Comparison of ENCODE assay signal across 10 cellular contexts in the genomic region with DNA sequence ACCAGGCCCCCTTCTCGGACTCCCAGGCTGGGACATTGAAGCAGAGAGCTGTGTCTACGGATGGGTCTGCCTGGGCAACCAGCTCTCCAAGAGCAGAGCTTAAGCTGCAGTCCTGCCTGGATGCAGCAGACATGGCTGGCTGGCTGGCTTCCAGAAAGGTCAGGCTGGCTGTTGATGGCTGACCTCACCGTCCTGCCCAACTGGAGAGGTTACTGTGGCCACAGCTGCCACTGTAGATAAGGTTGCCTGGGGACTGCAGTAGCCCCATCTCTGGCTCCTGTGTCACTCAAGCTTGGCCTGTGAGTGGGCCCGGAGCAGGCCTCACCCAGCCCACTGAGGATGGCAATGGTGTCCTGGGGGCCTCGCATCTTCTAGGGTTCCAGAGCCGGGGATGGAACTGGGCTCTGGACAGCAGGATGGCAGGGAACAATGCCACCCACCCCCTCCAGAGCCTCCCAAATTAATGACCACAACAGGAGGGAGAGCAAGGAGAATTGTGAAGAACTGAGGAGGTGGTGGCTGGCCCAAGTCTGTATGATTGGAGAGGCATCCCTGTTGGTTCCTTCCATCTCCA. TPM values are rescaled to one million over a fixed set of nuclear protein-coding genes. Genes with fewer than 3 reads are reported as not detected.
DNase-seq lines count a peak whose midpoint lies in the region; ATAC-seq and TF ChIP-seq lines count a peak whose summit lies in the region.
"Had no signal": no experiment of that assay in that cellular context is flagged by ENCODE, and none has a peak within 500 bp of the region (broad histone marks: within the 10 kb centered on the region; RNA-seq: fewer than 3 reads in every experiment).

No MANE protein-coding gene starts in this region.

- TF ChIP-seq CTCF in coronary artery (IDR thresholded peaks at IDR 0.05) (no peak), transverse colon (IDR thresholded peaks at IDR 0.05) (no peak), A673 (conservative IDR thresholded peaks at IDR 0.05; ENCODE audit: low read depth, low read length) (no peak)

- CTCF ChIA-PET in A673 (lab: Charles Lee): no interaction called here

- DNase-seq in DMS 273 (lab: John Stamatoyannopoulos, UW; ENCODE audit: unreplicated experiment) (peak; percentile 43), DMS 273 treated with DMSO at 0.1 percent for 48 hours (lab: John Stamatoyannopoulos, UW) (no peak), coronary artery (ENCODE audit: low spot score) (no peak), transverse colon (no peak), A673 (ENCODE audit: low spot score) (no peak)
- DNase-seq: activated B cell treated with CpG ODN at 0.5 μM for 24 hours had no signal

- TF ChIP-seq EP300 in transverse colon (IDR thresholded peaks at IDR 0.05; ENCODE audit: low read depth): no peak

- H3K4me3 ChIP-seq in coronary artery (no peak overlapping the region), mesodermal cell (ENCODE audit: extremely low read depth, insufficient read depth, low read length, poor library complexity, severe bottlenecking) (no peak overlapping the region), transverse colon (no peak overlapping the region), A673 (ENCODE audit: low read depth, low read length, poor library complexity, severe bottlenecking) (no peak overlapping the region)

- ATAC-seq in HG02759 (IDR thresholded peaks at IDR 0.05; ENCODE audit: unreplicated experiment): no peak
- ATAC-seq in GM18511 (IDR thresholded peaks at IDR 0.05; ENCODE audit: unreplicated experiment): no peak

- peaks cover 37% of the 10 kb centered on the region for H3K4me1 ChIP-seq in mesodermal cell (ENCODE audit: control insufficient read depth, insufficient read depth, low read length, poor library complexity, severe bottlenecking)
- H3K4me1 ChIP-seq in transverse colon: peaks cover 20 to 48% (median 36%) of the 10 kb centered on the region in 4 donors
- H3K4me1 ChIP-seq in A673 (ENCODE audit: insufficient read depth, low read length, poor library complexity, severe bottlenecking): no peaks in the 10 kb centered on the region

- H3K27me3 ChIP-seq in transverse colon: no peaks in the 10 kb centered on the region
- no peaks in the 10 kb centered on the region for H3K27me3 ChIP-seq in A673 (replicated peaks; ENCODE audit: insufficient read depth, low read depth, low read length, poor library complexity)

- peak overlapping the region; percentile 92 to 93 for H3K27ac ChIP-seq in coronary artery
- H3K27ac ChIP-seq in mesodermal cell (ENCODE audit: low read depth, low read length, severe bottlenecking): peak overlapping the region; percentile 87
- peak overlapping the region; percentile 68 to 80 (median 76) for H3K27ac ChIP-seq in transverse colon
- no peak overlapping the region for H3K27ac ChIP-seq in A673 (ENCODE audit: low read depth, low read length, poor library complexity, severe bottlenecking)
- H3K27ac ChIP-seq: 22Rv1 had no signal

- no peaks in the 10 kb centered on the region for H3K36me3 ChIP-seq in mesodermal cell (ENCODE audit: control insufficient read depth, insufficient read depth, low read length)
- no peaks in the 10 kb centered on the region for H3K36me3 ChIP-seq in transverse colon
- no peaks in the 10 kb centered on the region for H3K36me3 ChIP-seq in A673 (ENCODE audit: insufficient read depth, low read length, poor library complexity, severe bottlenecking)

- BruUV-seq in A673 (replicated peaks; lab: Mats Ljungman, UMichigan): no TSS peak

- H3K9me3 ChIP-seq in mesodermal cell (ENCODE audit: control insufficient read depth, low read length) (no peaks in the 10 kb centered on the region), transverse colon (no peaks in the 10 kb centered on the region), A673 (ENCODE audit: low read depth, low read length, poor library complexity, severe bottlenecking) (no peaks in the 10 kb centered on the region)

- TF ChIP-seq POLR2A in transverse colon (IDR thresholded peaks at IDR 0.05): no peak

- POLR2A ChIA-PET in A673 (lab: Charles Lee; ENCODE audit: low non-redundant PET): no interaction called here

- in situ Hi-C loops in transverse colon (cut with MboI; ENCODE audit: low pct_ligation_motif_present in 1 of 4, low pct_unique_long_range_greater_than_20kb in 1 of 4, low sequenced_read_pairs in 3 of 4): no loop called here

- WGBS in mesodermal cell (ENCODE audit: insufficient coverage in 2 of 2), 2 experiments: 92 to 93% methylated on average over 4 to 5 of the region's 6 CpGs
- WGBS in transverse colon (ENCODE audit: low coverage in 1 of 2), 2 donors: 81% methylated on average over 6 of the region's 6 CpGs; no CpG with 5 or more reads in 1 of the 2 donors

- intact Hi-C loops in transverse colon (cut with DNase I; ENCODE audit: low total_unique reads) (no loop called here), A673 (cut with micrococcal nuclease; ENCODE audit: unreplicated experiment) (no loop called here)

RNA-seq across cellular contexts. Expression of a gene that starts 37.0 kb away (rescaled TPM):
- 27.5 TPM for polyA plus RNA-seq in mesodermal cell (2013, experiment 1 of 2)
- polyA plus RNA-seq in mesodermal cell (2013, experiment 2 of 2): 28.4 TPM
- total RNA-seq in transverse colon: 100 to 1,000 TPM; 135 to 358 (median 233) TPM
- 5.3 and 12.2 TPM in 2 replicates for total RNA-seq in A673 (2021)

Comparison
In these comparisons a context has a peak if more than half of its experiments do, and no peak if none do; other contexts are left out.
1. RNA of a gene that starts 37.0 kb away (total RNA-seq): 135 to 358 TPM in transverse colon; 5.3 to 12.2 TPM in A673; every median in the first group is over 10 times any median in the second.